Comparison of ENCODE assay signal across 8 cellular contexts in genomic region chr18:9708057-9708881, GRCh38. TPM values are rescaled to one million over a fixed set of nuclear protein-coding genes. Genes with fewer than 3 reads are reported as not detected.
DNase-seq lines count a peak whose midpoint lies in the region; ATAC-seq and TF ChIP-seq lines count a peak whose summit lies in the region.

TSS of gene RAB31 (plus strand) at chr18:9708301. CDS start at chr18:9708406, 105 bp downstream.

- no peak for TF ChIP-seq EP300 in Ishikawa (IDR thresholded peaks at IDR 0.05; ENCODE audit: borderline replicate concordance)

- TF ChIP-seq CTCF in omental fat pad (IDR thresholded peaks at IDR 0.05): no peak

- ATAC-seq in GM19372 (IDR thresholded peaks at IDR 0.05; ENCODE audit: low read depth, unreplicated experiment) (peak; percentile 41), omental fat pad (ENCODE audit: low FRiP score) (peak; percentile 84)

- H3K27ac ChIP-seq in angular gyrus (ENCODE audit: low read depth, low read length): peak within 1 kb of the TSS; percentile 88

- in situ Hi-C loops in Caki2 (cut with HindIII; ENCODE audit: low pct_unique_long_range_greater_than_20kb, low sequenced_read_pairs): no loop called here

- DNase-seq in Caki2 (ENCODE audit: low read depth) (peak; percentile 56), cardiac septum (ENCODE audit: low spot score) (peak; percentile 90), omental fat pad (ENCODE audit: low spot score) (no peak), T-helper 9 cell (no peak)
- no peak for DNase-seq in activated CD8-positive, alpha-beta memory T cell treated with anti-CD3 and anti-CD28 coated beads, Interleukin-2, amount 50 U/mL, for 48 hours

- intact Hi-C loops in cardiac septum (cut with DNase I): loop anchor here (2.0 to 10.0 kb wide), 3 partner anchors 64 to 247 kb away; no protein-coding TSS in a partner anchor

- TF ChIP-seq RAD21 in Ishikawa (IDR thresholded peaks at IDR 0.05; ENCODE audit: low read depth): no peak

TF ChIP-seq in Ishikawa, 13 proteins besides CTCF, POLR2A, EP300 and RAD21:
- TF ChIP-seq YY1 (IDR thresholded peaks at IDR 0.05; ENCODE audit: low read depth) (no peak), USF1 (IDR thresholded peaks at IDR 0.05) (peak; percentile 88), NFIC (IDR thresholded peaks at IDR 0.05) (no peak), CEBPB (IDR thresholded peaks at IDR 0.05) (no peak), ZBTB7A (IDR thresholded peaks at IDR 0.05; ENCODE audit: low read depth) (peak; percentile 85), MAX (IDR thresholded peaks at IDR 0.05) (no peak), EGR1 (IDR thresholded peaks at IDR 0.05) (0 out of 2 replicates have a peak, but pooled peaks have one; percentile 21)
TF ChIP-seq in Ishikawa: peak in this region for 3.

RNA-seq across cellular contexts. Expression of gene RAB31, which starts in this region (rescaled TPM):
- total RNA-seq in Caki2 (2014; rRNA removed; shearing (Covaris generic); ENCODE audit: low replicate concordance): 14.2 and 18.3 TPM in 2 replicates
- total RNA-seq in cardiac septum (32.2 TPM), omental fat pad (10 to 100 TPM; 51.1 to 79.3 (median 67.9) TPM)

Comparison
In these comparisons a context has a peak if more than half of its experiments do, and no peak if none do; other contexts are left out.
1. DNase-seq: peak in Caki2 (single experiment) and cardiac septum (single experiment); none in omental fat pad (single experiment), T-helper 9 cell (single experiment) and activated CD8-positive, alpha-beta memory T cell treated with anti-CD3 and anti-CD28 coated beads, Interleukin-2, amount 50 U/mL, for 48 hours (single experiment).